26 cellular contexts compared by ENCODE assay signal in the genomic region with DNA sequence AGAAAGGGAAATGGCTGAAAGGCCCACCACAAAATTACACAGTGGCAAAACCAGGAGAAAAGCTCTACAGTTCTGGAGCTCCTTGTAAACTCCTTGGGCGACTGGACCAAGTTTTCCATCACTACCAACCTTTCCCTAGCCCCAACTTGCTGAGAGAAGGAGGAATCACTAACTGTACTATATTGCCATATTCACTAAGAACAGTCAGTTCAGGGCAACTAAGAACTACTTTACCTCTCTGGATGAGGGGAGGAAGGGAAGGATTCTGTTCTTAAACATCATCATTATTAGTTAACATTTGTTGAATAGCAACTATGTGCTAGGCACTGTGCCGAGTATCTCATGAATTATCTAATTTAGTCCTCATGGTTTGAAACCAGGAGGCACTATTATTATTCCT.
DNase-seq lines count a peak whose midpoint lies in the region; FAIRE-seq and TF ChIP-seq lines count a peak whose summit lies in the region.
"Had no signal": no experiment of that assay in that cellular context is flagged by ENCODE, and none has a peak within 500 bp of the region (broad histone marks: within the 10 kb centered on the region; RNA-seq: fewer than 3 reads in every experiment).

No MANE protein-coding gene starts in this region.

- no peak overlapping the region for H3K4me3 Mint-ChIP-seq in MCF 10A (ENCODE audit: unreplicated experiment)
- H3K4me3 Mint-ChIP-seq: dendritic cell treated with granulocyte-macrophage colony-stimulating factor and Interleukin-4, amounts not matched to agents 40 ng/mL and 50 ng/mL, for 4 days; memory B cell; stimulated activated naive B cell treated with anti-CD40 and anti-IgM and Interleukin-4, amounts not matched to agents 10 μg/mL and 1 μg/mL and 100 μg/mL, for 72 hours had no signal

- no peak overlapping the region for H3K4me2 ChIP-seq in trophoblast cell (ENCODE audit: low read length)

- H4K91ac ChIP-seq in trophoblast cell (ENCODE audit: low read depth, low read length): no peak overlapping the region

- H2BK5ac ChIP-seq in trophoblast cell (ENCODE audit: low read depth, low read length, poor library complexity): no peak overlapping the region

- no peak overlapping the region for H3K23ac ChIP-seq in trophoblast cell (ENCODE audit: low read length)

- H3K4me3 ChIP-seq in breast epithelium (peak overlapping the region in 1 of 3 donors; percentile 87), fibroblast of the aortic adventitia (ENCODE audit: low read depth, low read length) (peak overlapping the region; percentile 85), trophoblast cell (ENCODE audit: low read depth, low read length) (no peak overlapping the region), small intestine (ENCODE audit: low read depth in 1 of 2, low read length in 2 of 2) (no peak overlapping the region), lower leg skin (ENCODE audit: low read depth, poor library complexity, severe bottlenecking) (no peak overlapping the region)
- H3K4me3 ChIP-seq: right lobe of liver, SJSA1, upper lobe of left lung had no signal

- H3K27me3 ChIP-seq in breast epithelium: no peaks in the 10 kb centered on the region
- no peaks in the 10 kb centered on the region for H3K27me3 ChIP-seq in trophoblast cell (ENCODE audit: insufficient read depth, low read length)
- no peaks in the 10 kb centered on the region for H3K27me3 ChIP-seq in small intestine (ENCODE audit: control insufficient read depth in 2 of 2, insufficient read depth in 2 of 2, low read length in 2 of 2)
- H3K27me3 ChIP-seq: right lobe of liver, SJSA1, upper lobe of left lung had no signal

- H3K27me3 Mint-ChIP-seq in MCF 10A (ENCODE audit: insufficient read depth, unreplicated experiment): no peaks in the 10 kb centered on the region

- TF ChIP-seq CTCF in breast epithelium (IDR thresholded peaks at IDR 0.05): no peak
- no peak for TF ChIP-seq CTCF in MCF 10A (IDR thresholded peaks at IDR 0.05; ENCODE audit: unreplicated experiment)
- TF ChIP-seq CTCF in fibroblast of the aortic adventitia (IDR thresholded peaks at IDR 0.05; ENCODE audit: insufficient read depth, low read length): no peak
- no peak for TF ChIP-seq CTCF in lower leg skin (IDR thresholded peaks at IDR 0.05)

- H4K12ac ChIP-seq in trophoblast cell (ENCODE audit: low read depth, low read length): no peak overlapping the region

- H2BK12ac ChIP-seq in trophoblast cell (ENCODE audit: low read length): no peak overlapping the region

- no peak overlapping the region for H2AFZ ChIP-seq in trophoblast cell (ENCODE audit: insufficient read depth, low read length, poor library complexity)

- POLR2A ChIA-PET in MCF 10A (lab: Yijun Ruan, JAX): interaction anchor here (0.6 to 1.9 kb wide), 2 partner anchors 48 to 218 kb away, joined by 3 to 7 read pairs; no protein-coding TSS in a partner anchor

- CTCF ChIA-PET in MCF 10A (lab: Yijun Ruan, JAX): interaction anchor here (1.4 kb wide), 1 partner anchor 14 kb away, joined by 5 read pairs; no protein-coding TSS in a partner anchor

- H3K36me3 Mint-ChIP-seq in MCF 10A (ENCODE audit: insufficient read depth, unreplicated experiment): peaks cover 13% of the 10 kb centered on the region

- no CpG with 5 or more reads among the region's 2 CpGs for WGBS in trophoblast cell (ENCODE audit: extremely low coverage, insufficient coverage, insufficient read length)
- WGBS in small intestine, 3 donors: 86 to 93% (median 91%) methylated on average over 2 of the region's 2 CpGs
- WGBS in lower leg skin, 2 donors: 70 to 71% methylated on average over 2 of the region's 2 CpGs

- H2BK120ac ChIP-seq in trophoblast cell (ENCODE audit: insufficient read depth, low read length, poor library complexity): no peak overlapping the region

- no peak overlapping the region for H2AK5ac ChIP-seq in trophoblast cell (ENCODE audit: low read length)

- H3K79me1 ChIP-seq in trophoblast cell (ENCODE audit: low read length): peaks cover 19% of the 10 kb centered on the region

- H3K4me1 ChIP-seq in breast epithelium (peaks cover 2 to 6% of the 10 kb centered on the region in 2 donors), trophoblast cell (ENCODE audit: control insufficient read depth in 1 of 2, insufficient read depth in 2 of 2, low read length in 2 of 2) (peaks cover 12 to 13% of the 10 kb centered on the region in 2 experiments), small intestine (ENCODE audit: control insufficient read depth in 2 of 2, insufficient read depth in 1 of 2, low read depth in 1 of 2, low read length in 1 of 2) (peaks cover 0 to 5% of the 10 kb centered on the region in 2 donors)

- H3K27ac ChIP-seq in breast epithelium: peak overlapping the region; percentile 99 to 100
- H3K27ac ChIP-seq in trophoblast cell (ENCODE audit: low read depth, low read length): no peak overlapping the region
- H3K27ac ChIP-seq in small intestine (ENCODE audit: low read depth in 1 of 2, low read length in 1 of 2): no peak overlapping the region
- H3K27ac ChIP-seq: C4-2B, right lobe of liver, SJSA1 had no signal

- no peak for FAIRE-seq in small intestine (lab: Jason Lieb, UNC)
- FAIRE-seq: bronchial epithelial cell, frontal cortex had no signal

- no TSS peak for BruUV-seq in MCF 10A (replicated peaks; lab: Mats Ljungman, UMichigan)

- no peak overlapping the region for H3K18ac ChIP-seq in trophoblast cell (ENCODE audit: low read length)

- peaks cover 27% of the 10 kb centered on the region for H3K79me2 ChIP-seq in trophoblast cell (ENCODE audit: control insufficient read depth, insufficient read depth, low read length, poor library complexity)

- H3K4ac ChIP-seq in trophoblast cell (ENCODE audit: low read depth, low read length): peak overlapping the region; percentile 64

- H3K9ac ChIP-seq in trophoblast cell (ENCODE audit: low read length): no peak overlapping the region

- H3K9me3 ChIP-seq in breast epithelium (no peaks in the 10 kb centered on the region), trophoblast cell (ENCODE audit: insufficient read depth, low read depth, low read length) (no peaks in the 10 kb centered on the region), small intestine (ENCODE audit: control insufficient read depth, low read depth) (no peaks in the 10 kb centered on the region)
- H3K9me3 ChIP-seq: right lobe of liver, SJSA1, upper lobe of left lung had no signal

- TF ChIP-seq POLR2A in breast epithelium (IDR thresholded peaks at IDR 0.05) (no peak), lower leg skin (IDR thresholded peaks at IDR 0.05) (no peak)

- peaks cover 7% of the 10 kb centered on the region for H3K9me3 Mint-ChIP-seq in MCF 10A (ENCODE audit: unreplicated experiment)
- H3K9me3 Mint-ChIP-seq: dendritic cell treated with granulocyte-macrophage colony-stimulating factor and Interleukin-4, amounts not matched to agents 40 ng/mL and 50 ng/mL, for 4 days had no signal

- no peak overlapping the region for H4K8ac ChIP-seq in trophoblast cell (ENCODE audit: low read depth, low read length)

- H3K27ac Mint-ChIP-seq in MCF 10A (ENCODE audit: low read depth, unreplicated experiment): no peak overlapping the region
- H3K27ac Mint-ChIP-seq: activated naive CD4-positive, alpha-beta T cell treated with anti-CD3 and anti-CD28 coated beads, Interleukin-2, amount 50 U/mL, for 72 hours; dendritic cell treated with granulocyte-macrophage colony-stimulating factor and Interleukin-4, amounts not matched to agents 40 ng/mL and 50 ng/mL, for 4 days; H9; memory B cell; stimulated activated naive B cell treated with anti-CD40 and anti-IgM and Interleukin-4, amounts not matched to agents 10 μg/mL and 1 μg/mL and 100 μg/mL, for 72 hours had no signal

- H3K4me1 Mint-ChIP-seq in MCF 10A (ENCODE audit: insufficient read depth, unreplicated experiment): peaks cover 31% of the 10 kb centered on the region
- H3K4me1 Mint-ChIP-seq: memory B cell had no signal

- no peaks in the 10 kb centered on the region for H3K36me3 ChIP-seq in breast epithelium
- no peaks in the 10 kb centered on the region for H3K36me3 ChIP-seq in trophoblast cell (ENCODE audit: control insufficient read depth in 1 of 2, insufficient read depth in 2 of 2, low read length in 2 of 2)
- H3K36me3 ChIP-seq in small intestine (ENCODE audit: control insufficient read depth in 2 of 2, insufficient read depth in 2 of 2, low read length in 2 of 2): no peaks in the 10 kb centered on the region
- H3K36me3 ChIP-seq: right lobe of liver, upper lobe of left lung had no signal

- intact Hi-C loops in breast epithelium (cut with DNase I; ENCODE audit: low total_unique reads) (no loop called here), MCF 10A (cut with micrococcal nuclease) (no loop called here), lower leg skin (cut with DNase I; ENCODE audit: low total_unique reads) (no loop called here)

- no peak for DNase-seq in breast epithelium (ENCODE audit: low spot score in 2 of 2)
- DNase-seq in MCF 10A (ENCODE audit: unreplicated experiment): no peak
- no peak for DNase-seq in fibroblast of the aortic adventitia (ENCODE audit: low read depth)
- no peak for DNase-seq in trophoblast cell
- DNase-seq in small intestine: no peak
- no peak for DNase-seq in NCI-H2227 treated with DMSO at 0.1 percent for 48 hours (lab: John Stamatoyannopoulos, UW)
- no peak for DNase-seq in lower leg skin (ENCODE audit: low spot score in 2 of 2)
- no peak for DNase-seq in A172 (ENCODE audit: low spot score)
- DNase-seq: activated CD4-positive, CD25-positive, alpha-beta regulatory T cell; activated T-cell treated with anti-CD3 and anti-CD28 coated beads, Interleukin-2, amount 50 U/mL, for 48 hours; DMS79; H9; kidney glomerular epithelial cell; NCI-H1417 treated with DMSO at 0.1 percent for 48 hours; NCI-H774; PC-3; right lobe of liver; stimulated activated naive B cell treated with anti-CD40 and anti-IgM and Interleukin-4, amounts not matched to agents 10 μg/mL and 1 μg/mL and 100 μg/mL, for 72 hours; upper lobe of left lung had no signal

- H3K14ac ChIP-seq in trophoblast cell (ENCODE audit: low read length): no peak overlapping the region

Comparison
In these comparisons a context has a peak if more than half of its experiments do, and no peak if none do; other contexts are left out.
1. H3K27ac ChIP-seq: peak in breast epithelium (2 of 2); none in trophoblast cell (single experiment) and small intestine (0 of 2).